Comparison of ENCODE assay signal across 27 cellular contexts in the genomic region with DNA sequence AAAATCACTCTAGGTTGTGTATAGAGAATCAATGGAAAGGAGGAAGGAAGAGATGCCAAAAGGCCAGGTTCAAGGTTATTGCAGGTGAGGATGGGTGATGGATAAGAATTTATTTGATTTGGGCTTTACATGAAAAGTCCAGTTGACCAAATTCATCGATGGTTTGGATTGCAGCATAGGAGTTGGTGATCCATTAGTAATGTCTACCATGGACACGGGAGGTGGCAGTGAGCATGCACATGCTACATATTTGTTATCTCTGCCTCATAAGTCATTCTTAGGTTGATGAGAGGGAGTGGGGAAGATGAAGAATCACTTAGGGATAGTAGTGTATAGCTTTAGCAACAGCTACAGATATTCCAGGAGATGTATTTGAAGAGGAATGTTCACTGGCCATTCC.
DNase-seq lines count a peak whose midpoint lies in the region; ATAC-seq, FAIRE-seq and TF ChIP-seq lines count a peak whose summit lies in the region.
"Had no signal": no experiment of that assay in that cellular context is flagged by ENCODE, and none has a peak within 500 bp of the region (broad histone marks: within the 10 kb centered on the region; RNA-seq: fewer than 3 reads in every experiment).

No MANE protein-coding gene starts in this region.

- TF ChIP-seq CTCF in OCI-LY7 (conservative IDR thresholded peaks at IDR 0.05; ENCODE audit: low read length) (no peak), bronchial epithelial cell (IDR thresholded peaks at IDR 0.05; ENCODE audit: insufficient read depth, low read length, severe bottlenecking) (no peak), nephron (IDR thresholded peaks at IDR 0.05; ENCODE audit: unreplicated experiment in 3 of 3) (no peak), body of pancreas (IDR thresholded peaks at IDR 0.05) (no peak)

- no peaks in the 10 kb centered on the region for H3K9me3 ChIP-seq in OCI-LY7 (ENCODE audit: low read length)
- H3K9me3 ChIP-seq in body of pancreas, result no peaks in the 10 kb centered on the region
- H3K9me3 ChIP-seq: BE2C, BLaER1 had no signal

- H3K27me3 ChIP-seq in bronchial epithelial cell (ENCODE audit: control insufficient read depth, insufficient read depth, low read length) (no peaks in the 10 kb centered on the region), body of pancreas (no peaks in the 10 kb centered on the region)
- H3K27me3 ChIP-seq: BE2C, BLaER1 had no signal

- H3K36me3 ChIP-seq in OCI-LY7 (ENCODE audit: insufficient read depth, low read length), result no peaks in the 10 kb centered on the region
- H3K36me3 ChIP-seq in bronchial epithelial cell (ENCODE audit: control insufficient read depth, insufficient read depth, low read length), result no peaks in the 10 kb centered on the region
- H3K36me3 ChIP-seq in body of pancreas (replicated peaks in 1 of 2; ENCODE audit: insufficient read depth in 1 of 2, low read depth in 2 of 2), result no peaks in the 10 kb centered on the region
- H3K36me3 ChIP-seq: BE2C, BLaER1 had no signal

- H3K9me2 ChIP-seq in OCI-LY7 (ENCODE audit: insufficient read depth, low read length), result no peaks in the 10 kb centered on the region

- no peak overlapping the region for H3K27ac ChIP-seq in OCI-LY7 (ENCODE audit: low read depth, low read length, poor library complexity, severe bottlenecking)
- no peak overlapping the region for H3K27ac ChIP-seq in body of pancreas
- H3K27ac ChIP-seq: BLaER1 had no signal

- no peaks in the 10 kb centered on the region for H4K20me1 ChIP-seq in OCI-LY7 (ENCODE audit: insufficient read depth, low read length)
- H4K20me1 ChIP-seq: BLaER1 had no signal

- no peaks in the 10 kb centered on the region for H3K9me3 Mint-ChIP-seq in nephron
- H3K9me3 Mint-ChIP-seq in activated CD4-positive, alpha-beta T cell treated with anti-CD3 and anti-CD28 coated beads, Interleukin-2, amount 10 ng/mL, durations not matched to agents 24 days and 14 days, result no peaks in the 10 kb centered on the region
- H3K9me3 Mint-ChIP-seq: CD14-positive monocyte; CD4-positive, alpha-beta memory T cell; CD8-positive, alpha-beta memory T cell had no signal

- no peak overlapping the region for H3K4me3 Mint-ChIP-seq in nephron
- no peak overlapping the region for H3K4me3 Mint-ChIP-seq in activated CD4-positive, alpha-beta T cell treated with anti-CD3 and anti-CD28 coated beads, Interleukin-2, amount 10 ng/mL, durations not matched to agents 24 days and 14 days
- H3K4me3 Mint-ChIP-seq: CD14-positive monocyte; CD4-positive, alpha-beta memory T cell; CD4-positive, CD25-positive, alpha-beta regulatory T cell; CD8-positive, alpha-beta memory T cell had no signal

- peak; percentile 47 for FAIRE-seq in bronchial epithelial cell (lab: Jason Lieb, UNC)
- FAIRE-seq: A204.1, GM12878, GM12892, GM18507 had no signal

- H3K36me3 Mint-ChIP-seq in nephron (ENCODE audit: low read depth), result no peaks in the 10 kb centered on the region
- H3K36me3 Mint-ChIP-seq in activated CD4-positive, alpha-beta T cell treated with anti-CD3 and anti-CD28 coated beads, Interleukin-2, amount 10 ng/mL, durations not matched to agents 24 days and 14 days (ENCODE audit: low read depth), result no peaks in the 10 kb centered on the region
- H3K36me3 Mint-ChIP-seq: CD14-positive monocyte; CD4-positive, alpha-beta memory T cell; CD4-positive, CD25-positive, alpha-beta regulatory T cell; CD8-positive, alpha-beta memory T cell had no signal

- DNase-seq in OCI-LY7 (ENCODE audit: low spot score), result no peak
- no peak for DNase-seq in bronchial epithelial cell (ENCODE audit: low read depth)
- DNase-seq in activated CD4-positive, alpha-beta T cell treated with anti-CD3 and anti-CD28 coated beads, Interleukin-2, amount 10 ng/mL, durations not matched to agents 24 days and 14 days, result no peak
- DNase-seq in body of pancreas, result no peak
- no peak for DNase-seq in activated effector memory CD4-positive, alpha-beta T cell treated with Interleukin-2 at 50 U/mL for 16 hours
- DNase-seq: 8988T; ACHN; BE2C; C1 segment of cervical spinal cord; CD4-positive, alpha-beta memory T cell; CD4-positive, CD25-positive, alpha-beta regulatory T cell; CD8-positive, alpha-beta memory T cell; COR-L47; DMS 273 treated with DMSO at 0.1 percent for 48 hours; DMS153; DMS53; DMS79; DND-41; EL; GDM1 had no signal

- H3K4me2 ChIP-seq in OCI-LY7 (ENCODE audit: low read length), result no peak overlapping the region
- H3K4me2 ChIP-seq: BLaER1 had no signal

- H3K4me3 ChIP-seq in OCI-LY7 (ENCODE audit: low read depth, low read length, poor library complexity, severe bottlenecking) (no peak overlapping the region), bronchial epithelial cell (ENCODE audit: low read depth, low read length) (no peak overlapping the region), body of pancreas (no peak overlapping the region)
- H3K4me3 ChIP-seq: BLaER1, GM12878 had no signal

- no peak for ATAC-seq in body of pancreas
- ATAC-seq: GM12878 had no signal

- no peak overlapping the region for H2AFZ ChIP-seq in OCI-LY7 (ENCODE audit: low read length)

- POLR2A ChIA-PET in OCI-LY7 (lab: Charles Lee), result interaction anchor here (0.6 to 0.7 kb wide), 4 partner anchors 55 to 278 kb away, joined by 3 to 6 read pairs (median 4); no protein-coding TSS in a partner anchor

- TF ChIP-seq POLR2A in body of pancreas (IDR thresholded peaks at IDR 0.05), result no peak

- H3K27me3 Mint-ChIP-seq in nephron (ENCODE audit: low read depth), result peaks cover 44% of the 10 kb centered on the region
- H3K27me3 Mint-ChIP-seq in activated CD4-positive, alpha-beta T cell treated with anti-CD3 and anti-CD28 coated beads, Interleukin-2, amount 10 ng/mL, durations not matched to agents 24 days and 14 days, result peaks cover 2% of the 10 kb centered on the region

- no peaks in the 10 kb centered on the region for H3K79me2 ChIP-seq in OCI-LY7 (ENCODE audit: insufficient read depth, low read depth, low read length)

- peaks cover 54% of the 10 kb centered on the region for H3K4me1 Mint-ChIP-seq in nephron
- no peaks in the 10 kb centered on the region for H3K4me1 Mint-ChIP-seq in activated CD4-positive, alpha-beta T cell treated with anti-CD3 and anti-CD28 coated beads, Interleukin-2, amount 10 ng/mL, durations not matched to agents 24 days and 14 days
- H3K4me1 Mint-ChIP-seq: CD4-positive, alpha-beta memory T cell; CD4-positive, CD25-positive, alpha-beta regulatory T cell; CD8-positive, alpha-beta memory T cell had no signal

- CTCF ChIA-PET in OCI-LY7 (lab: Charles Lee; ENCODE audit: unreplicated experiment), result no interaction called here

- intact Hi-C loops in OCI-LY7 (cut with micrococcal nuclease; ENCODE audit: unreplicated experiment) (no loop called here), body of pancreas (cut with DNase I) (no loop called here)
- intact Hi-C loops in activated CD4-positive, alpha-beta T cell treated with anti-CD3 and anti-CD28 coated beads, Interleukin-2, amount 10 ng/mL, durations not matched to agents 24 days and 14 days (cut with micrococcal nuclease), result no loop called here

- peak overlapping the region in 2 of 3 experiments; percentile 1 to 2 for H3K27ac Mint-ChIP-seq in nephron
- H3K27ac Mint-ChIP-seq in activated CD4-positive, alpha-beta T cell treated with anti-CD3 and anti-CD28 coated beads, Interleukin-2, amount 10 ng/mL, durations not matched to agents 24 days and 14 days, result no peak overlapping the region
- H3K27ac Mint-ChIP-seq: CD14-positive monocyte; CD4-positive, alpha-beta memory T cell; CD4-positive, CD25-positive, alpha-beta regulatory T cell; CD8-positive, alpha-beta memory T cell had no signal

- WGBS in body of pancreas, 2 donors, result 94 to 97% methylated on average over 2 of the region's 2 CpGs

- TSS peak; percentile 32 for BruUV-seq in OCI-LY7 (replicated peaks; lab: Mats Ljungman, UMichigan)

- H3K4me1 ChIP-seq in OCI-LY7 (ENCODE audit: insufficient read depth, low read length, poor library complexity, severe bottlenecking) (no peaks in the 10 kb centered on the region), body of pancreas (no peaks in the 10 kb centered on the region)
- H3K4me1 ChIP-seq: BLaER1 had no signal
